In genomic region chr18:12842459-12843380, GRCh38 we compare ENCODE assay signal across 1 cellular context.
TF ChIP-seq lines count a peak whose summit lies in the region.

No MANE protein-coding gene starts in this region.

TF ChIP-seq in WTC11, 78 proteins besides CTCF, POLR2A, EP300 and RAD21 (continued from another document):
- TF ChIP-seq FOXP1 (CRISPR knock-in tag; IDR thresholded peaks at IDR 0.05; ENCODE audit: borderline replicate concordance), result no peak
- TF ChIP-seq ATF3 (CRISPR knock-in tag; conservative IDR thresholded peaks at IDR 0.05), result no peak
- no peak for TF ChIP-seq USF1 (CRISPR knock-in tag; IDR thresholded peaks at IDR 0.05)
- TF ChIP-seq ATF2 (CRISPR knock-in tag; IDR thresholded peaks at IDR 0.05; ENCODE audit: borderline replicate concordance, low read depth), result no peak
- no peak for TF ChIP-seq ARID4B (CRISPR knock-in tag; IDR thresholded peaks at IDR 0.05; ENCODE audit: borderline replicate concordance)
- no peak for TF ChIP-seq ZSCAN18 (CRISPR knock-in tag; IDR thresholded peaks at IDR 0.05)
